ENCODE assay signal across 11 cellular contexts in genomic region chr14:74980746-74981661, GRCh38. TPM values are rescaled to one million over a fixed set of nuclear protein-coding genes. Genes with fewer than 3 reads are reported as not detected.
DNase-seq lines count a peak whose midpoint lies in the region; ATAC-seq and TF ChIP-seq lines count a peak whose summit lies in the region.
"Had no signal": no experiment of that assay in that cellular context is flagged by ENCODE, and none has a peak within 500 bp of the region (broad histone marks: within the 10 kb centered on the region; RNA-seq: fewer than 3 reads in every experiment).

No MANE protein-coding gene starts in this region.

- intact Hi-C loops in left ventricle myocardium inferior (cut with micrococcal nuclease) (no loop called here), testis (cut with DNase I; ENCODE audit: low total_unique reads) (no loop called here)

- peak; percentile 13; the same call in 2 of the 3 replicates for ATAC-seq in SK-N-SH treated with all-trans-retinoic acid at 6 μM for 48 hours
- ATAC-seq in GM18519 (IDR thresholded peaks at IDR 0.05; ENCODE audit: low FRiP score, unreplicated experiment) = no peak

- no peak for TF ChIP-seq POLR2A in testis (IDR thresholded peaks at IDR 0.05)

- H3K9me3 ChIP-seq in left ventricle myocardium inferior (replicated peaks) (no peaks in the 10 kb centered on the region), testis (no peaks in the 10 kb centered on the region)
- H3K9me3 ChIP-seq: spleen, uterus had no signal

- no peak overlapping the region for H3K27ac Mint-ChIP-seq in T-helper 2 cell treated with Interferon-gamma antibody and Interleukin-4, amounts not matched to agents 5 μg/mL and 100 μg/mL, for 36 hours
- H3K27ac Mint-ChIP-seq: activated T-cell treated with anti-CD3 and anti-CD28 coated beads, Interleukin-2, amount 50 U/mL, for 24 hours had no signal

- H3K36me3 ChIP-seq in left ventricle myocardium inferior = no peaks in the 10 kb centered on the region
- H3K36me3 ChIP-seq in testis (ENCODE audit: low read depth, missing control alignments) = no peaks in the 10 kb centered on the region
- H3K36me3 ChIP-seq: spleen, uterus had no signal

- no peaks in the 10 kb centered on the region for H3K4me1 Mint-ChIP-seq in T-helper 2 cell treated with Interferon-gamma antibody and Interleukin-4, amounts not matched to agents 5 μg/mL and 100 μg/mL, for 36 hours (ENCODE audit: low read depth)

- no peaks in the 10 kb centered on the region for H3K27me3 ChIP-seq in left ventricle myocardium inferior (ENCODE audit: low read depth)
- H3K27me3 ChIP-seq in testis = no peaks in the 10 kb centered on the region
- H3K27me3 ChIP-seq: spleen, uterus had no signal

- no peak for TF ChIP-seq CTCF in left ventricle myocardium inferior (IDR thresholded peaks at IDR 0.05; ENCODE audit: borderline replicate concordance)
- no peak for TF ChIP-seq CTCF in testis (IDR thresholded peaks at IDR 0.05)

- H3K4me3 ChIP-seq in left ventricle myocardium inferior (no peak overlapping the region), testis (no peak overlapping the region)
- H3K4me3 ChIP-seq: spleen, uterus had no signal

- H3K36me3 Mint-ChIP-seq in T-helper 2 cell treated with Interferon-gamma antibody and Interleukin-4, amounts not matched to agents 5 μg/mL and 100 μg/mL, for 36 hours (ENCODE audit: low read depth) = no peaks in the 10 kb centered on the region

- H3K4me1 ChIP-seq in left ventricle myocardium inferior (peaks cover 42% of the 10 kb centered on the region), testis (no peaks in the 10 kb centered on the region)
- H3K4me1 ChIP-seq: uterus had no signal

- no peaks in the 10 kb centered on the region for H3K9me3 Mint-ChIP-seq in T-helper 2 cell treated with Interferon-gamma antibody and Interleukin-4, amounts not matched to agents 5 μg/mL and 100 μg/mL, for 36 hours
- H3K9me3 Mint-ChIP-seq: activated T-cell treated with anti-CD3 and anti-CD28 coated beads, Interleukin-2, amount 50 U/mL, for 24 hours had no signal

- H3K27me3 Mint-ChIP-seq in T-helper 2 cell treated with Interferon-gamma antibody and Interleukin-4, amounts not matched to agents 5 μg/mL and 100 μg/mL, for 36 hours (ENCODE audit: low read depth) = no peaks in the 10 kb centered on the region
- H3K27me3 Mint-ChIP-seq: activated T-cell treated with anti-CD3 and anti-CD28 coated beads, Interleukin-2, amount 50 U/mL, for 24 hours had no signal

- H3K4me3 Mint-ChIP-seq in T-helper 2 cell treated with Interferon-gamma antibody and Interleukin-4, amounts not matched to agents 5 μg/mL and 100 μg/mL, for 36 hours = no peak overlapping the region
- H3K4me3 Mint-ChIP-seq: activated T-cell treated with anti-CD3 and anti-CD28 coated beads, Interleukin-2, amount 50 U/mL, for 24 hours had no signal

- H3K27ac ChIP-seq in left ventricle myocardium inferior (replicated peaks) (peak overlapping the region; percentile 43), testis (no peak overlapping the region)
- H3K27ac ChIP-seq: uterus had no signal

- WGBS in testis, 2 donors = 80 to 90% methylated on average over 2 to 40 of the region's 40 CpGs

- DNase-seq in NCI-H748 (lab: John Stamatoyannopoulos, UW; ENCODE audit: unreplicated experiment) (peak; percentile 60), NCI-H748 treated with DMSO at 0.1 percent for 48 hours (lab: John Stamatoyannopoulos, UW) (no peak), left ventricle myocardium inferior (no peak), testis (peak; percentile 10), RKO (ENCODE audit: low spot score) (no peak)
- DNase-seq in T-helper 2 cell treated with Interferon-gamma antibody and Interleukin-4, amounts not matched to agents 5 μg/mL and 100 μg/mL, for 36 hours (ENCODE audit: low spot score) = no peak
- DNase-seq: activated T-cell treated with anti-CD3 and anti-CD28 coated beads, Interleukin-2, amount 50 U/mL, for 24 hours; spleen had no signal

TF ChIP-seq in SK-N-SH treated with all-trans-retinoic acid at 6 μM for 48 hours, 23 proteins besides CTCF, POLR2A, EP300 and RAD21:
- TF ChIP-seq OSR1 (CRISPR knock-in tag; IDR thresholded peaks at IDR 0.05) (no peak), RARB (CRISPR knock-in tag; IDR thresholded peaks at IDR 0.05) (no peak), ZC3H10 (CRISPR knock-in tag; IDR thresholded peaks at IDR 0.05) (no peak), ZNF565 (CRISPR knock-in tag; conservative IDR thresholded peaks at IDR 0.05; ENCODE audit: low read depth) (no peak), POU6F1 (CRISPR knock-in tag; IDR thresholded peaks at IDR 0.05; ENCODE audit: borderline replicate concordance, low read depth) (no peak), CSDC2 (CRISPR knock-in tag; IDR thresholded peaks at IDR 0.05) (no peak), ZFP30 (CRISPR knock-in tag; IDR thresholded peaks at IDR 0.05) (no peak), ZFP3 (CRISPR knock-in tag; IDR thresholded peaks at IDR 0.05) (no peak), GLIS3 (CRISPR knock-in tag; IDR thresholded peaks at IDR 0.05) (no peak), PPARA (CRISPR knock-in tag; IDR thresholded peaks at IDR 0.05; ENCODE audit: borderline replicate concordance) (no peak), SNAI2 (CRISPR knock-in tag; IDR thresholded peaks at IDR 0.05) (no peak)
- TF ChIP-seq, protein P1, sequence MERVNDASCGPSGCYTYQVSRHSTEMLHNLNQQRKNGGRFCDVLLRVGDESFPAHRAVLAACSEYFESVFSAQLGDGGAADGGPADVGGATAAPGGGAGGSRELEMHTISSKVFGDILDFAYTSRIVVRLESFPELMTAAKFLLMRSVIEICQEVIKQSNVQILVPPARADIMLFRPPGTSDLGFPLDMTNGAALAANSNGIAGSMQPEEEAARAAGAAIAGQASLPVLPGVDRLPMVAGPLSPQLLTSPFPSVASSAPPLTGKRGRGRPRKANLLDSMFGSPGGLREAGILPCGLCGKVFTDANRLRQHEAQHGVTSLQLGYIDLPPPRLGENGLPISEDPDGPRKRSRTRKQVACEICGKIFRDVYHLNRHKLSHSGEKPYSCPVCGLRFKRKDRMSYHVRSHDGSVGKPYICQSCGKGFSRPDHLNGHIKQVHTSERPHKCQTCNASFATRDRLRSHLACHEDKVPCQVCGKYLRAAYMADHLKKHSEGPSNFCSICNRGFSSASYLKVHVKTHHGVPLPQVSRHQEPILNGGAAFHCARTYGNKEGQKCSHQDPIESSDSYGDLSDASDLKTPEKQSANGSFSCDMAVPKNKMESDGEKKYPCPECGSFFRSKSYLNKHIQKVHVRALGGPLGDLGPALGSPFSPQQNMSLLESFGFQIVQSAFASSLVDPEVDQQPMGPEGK (CRISPR knock-in tag; IDR thresholded peaks at IDR 0.05; ENCODE audit: borderline replicate concordance) = no peak
- TF ChIP-seq, protein P2, sequence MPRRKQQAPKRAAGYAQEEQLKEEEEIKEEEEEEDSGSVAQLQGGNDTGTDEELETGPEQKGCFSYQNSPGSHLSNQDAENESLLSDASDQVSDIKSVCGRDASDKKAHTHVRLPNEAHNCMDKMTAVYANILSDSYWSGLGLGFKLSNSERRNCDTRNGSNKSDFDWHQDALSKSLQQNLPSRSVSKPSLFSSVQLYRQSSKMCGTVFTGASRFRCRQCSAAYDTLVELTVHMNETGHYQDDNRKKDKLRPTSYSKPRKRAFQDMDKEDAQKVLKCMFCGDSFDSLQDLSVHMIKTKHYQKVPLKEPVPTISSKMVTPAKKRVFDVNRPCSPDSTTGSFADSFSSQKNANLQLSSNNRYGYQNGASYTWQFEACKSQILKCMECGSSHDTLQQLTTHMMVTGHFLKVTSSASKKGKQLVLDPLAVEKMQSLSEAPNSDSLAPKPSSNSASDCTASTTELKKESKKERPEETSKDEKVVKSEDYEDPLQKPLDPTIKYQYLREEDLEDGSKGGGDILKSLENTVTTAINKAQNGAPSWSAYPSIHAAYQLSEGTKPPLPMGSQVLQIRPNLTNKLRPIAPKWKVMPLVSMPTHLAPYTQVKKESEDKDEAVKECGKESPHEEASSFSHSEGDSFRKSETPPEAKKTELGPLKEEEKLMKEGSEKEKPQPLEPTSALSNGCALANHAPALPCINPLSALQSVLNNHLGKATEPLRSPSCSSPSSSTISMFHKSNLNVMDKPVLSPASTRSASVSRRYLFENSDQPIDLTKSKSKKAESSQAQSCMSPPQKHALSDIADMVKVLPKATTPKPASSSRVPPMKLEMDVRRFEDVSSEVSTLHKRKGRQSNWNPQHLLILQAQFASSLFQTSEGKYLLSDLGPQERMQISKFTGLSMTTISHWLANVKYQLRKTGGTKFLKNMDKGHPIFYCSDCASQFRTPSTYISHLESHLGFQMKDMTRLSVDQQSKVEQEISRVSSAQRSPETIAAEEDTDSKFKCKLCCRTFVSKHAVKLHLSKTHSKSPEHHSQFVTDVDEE (CRISPR knock-in tag; IDR thresholded peaks at IDR 0.05) = no peak

RNA-seq across cellular contexts. Expression of gene EIF2B2, which starts 21.7 kb away (rescaled TPM):
- 31.5 TPM for total RNA-seq in left ventricle myocardium inferior
- total RNA-seq in testis = 10 to 100 TPM; 39.4 to 40.4 TPM
- 124 TPM for polyA plus RNA-seq in testis (ENCODE audit: insufficient read depth, low read depth, low replicate concordance)

RNA-seq across cellular contexts. Expression of gene PGF, which starts 25.6 kb away (rescaled TPM):
- 4.2 TPM for total RNA-seq in left ventricle myocardium inferior
- 10 to 100 TPM in 1 of 2 donors, 1 to 10 TPM in 1; 6.5 to 11.5 TPM for total RNA-seq in testis
- polyA plus RNA-seq in testis (ENCODE audit: insufficient read depth, low read depth, low replicate concordance) = 5.4 TPM

RNA-seq across cellular contexts. Expression of gene RPS6KL1, which starts 57.9 kb away (rescaled TPM):
- total RNA-seq in left ventricle myocardium inferior (20.5 TPM), testis (10 to 100 TPM; 22.5 to 22.9 TPM)
- polyA plus RNA-seq in testis (ENCODE audit: insufficient read depth, low read depth, low replicate concordance) = 41.8 TPM

Comparison
In these comparisons a context has a peak if more than half of its experiments do, and no peak if none do; other contexts are left out.
1. DNase-seq: peak in NCI-H748 (single experiment) and testis (single experiment); none in NCI-H748 treated with DMSO at 0.1 percent for 48 hours (single experiment), left ventricle myocardium inferior (single experiment), RKO (single experiment) and T-helper 2 cell treated with Interferon-gamma antibody and Interleukin-4, amounts not matched to agents 5 μg/mL and 100 μg/mL, for 36 hours (single experiment).